In the genomic region with DNA sequence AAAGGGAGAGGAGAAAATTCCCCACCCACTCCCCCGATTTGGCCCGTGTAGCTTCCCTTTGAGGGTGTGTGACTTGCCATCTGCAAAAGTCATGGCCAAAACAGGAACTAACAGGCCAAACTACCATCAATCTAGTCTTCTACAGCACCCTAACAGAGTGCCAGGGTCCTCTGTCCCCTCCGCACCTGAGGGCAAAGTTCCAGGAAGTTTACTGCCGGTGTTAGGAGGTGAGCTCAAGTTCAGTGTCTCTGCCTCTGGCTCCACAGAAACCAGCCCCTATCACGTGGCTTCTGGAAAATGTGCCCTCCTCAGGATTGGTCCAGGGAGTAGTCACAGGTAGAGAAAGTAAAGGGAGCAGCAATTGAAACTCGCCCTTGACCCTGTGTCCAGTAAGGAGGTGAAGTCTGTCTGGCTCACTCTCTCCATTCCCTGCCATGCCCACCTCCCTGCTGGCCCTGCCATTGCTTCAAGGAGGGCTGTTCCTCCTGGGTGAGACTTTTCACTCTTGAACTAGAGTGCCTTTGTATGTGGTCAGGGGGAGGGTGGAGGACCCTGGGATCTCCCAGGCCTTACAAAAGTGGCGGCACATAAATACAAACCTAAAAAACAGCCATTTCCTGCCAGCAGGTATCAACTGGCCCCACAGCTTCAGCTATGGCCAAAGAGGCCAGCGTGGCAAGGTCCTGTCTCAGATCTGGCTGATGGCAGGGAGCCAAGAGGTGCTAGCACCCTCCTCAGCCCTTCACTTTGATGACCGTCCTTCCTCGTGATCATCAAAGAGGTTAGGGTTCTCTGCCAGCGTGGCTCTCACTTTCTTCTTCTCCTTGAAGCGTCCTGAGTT, we compare ENCODE assay signal across 1 cellular context.
TF ChIP-seq lines count a peak whose summit lies in the region.

No MANE protein-coding gene starts in this region.

TF ChIP-seq in K562, 482 proteins besides CTCF, POLR2A, EP300 and RAD21:
- TF ChIP-seq SAP30 (IDR thresholded peaks at IDR 0.05; ENCODE audit: borderline replicate concordance, insufficient read depth, low read depth, low read length, poor library complexity, severe bottlenecking) = no peak
- TF ChIP-seq NFIC (IDR thresholded peaks at IDR 0.05) = peak; percentile 47; the same call in 1 of the 2 replicates
